Comparison of ENCODE assay signal across 8 cellular contexts in the genomic region with DNA sequence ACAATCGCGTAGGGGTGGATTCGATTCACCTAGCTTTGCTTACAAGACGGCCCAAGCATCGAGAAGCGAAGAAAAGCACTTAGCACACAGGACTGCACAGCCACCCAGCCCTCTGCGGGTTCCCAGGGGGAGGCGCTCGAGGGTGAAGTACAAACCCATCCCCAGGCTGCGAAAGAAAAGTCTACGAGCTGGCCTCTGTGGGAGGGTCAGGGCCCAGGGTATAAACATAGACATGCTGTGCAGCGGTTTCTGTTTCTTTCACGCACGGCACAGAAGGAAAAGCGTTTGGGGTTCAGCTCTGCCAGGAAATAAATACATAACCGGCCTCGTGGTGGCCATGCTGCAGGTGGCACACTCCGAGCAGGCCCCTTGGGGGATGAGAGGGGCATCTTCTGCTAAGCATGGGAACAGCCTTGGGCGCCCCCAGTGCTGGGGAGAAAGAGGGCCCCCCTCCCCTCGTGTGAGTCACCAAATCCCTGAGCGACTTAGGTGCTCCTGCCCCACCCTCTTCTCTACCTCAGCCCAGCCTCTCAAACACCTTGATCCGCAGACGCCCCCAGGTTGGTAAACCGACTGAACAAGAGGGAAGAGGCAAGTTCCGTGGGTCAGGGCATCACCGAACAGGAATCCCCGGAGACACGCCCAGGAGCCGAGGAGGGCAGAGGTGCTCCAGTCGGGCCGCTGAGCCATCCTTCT.
DNase-seq lines count a peak whose midpoint lies in the region; ATAC-seq and TF ChIP-seq lines count a peak whose summit lies in the region.

No MANE protein-coding gene starts in this region.

- no peaks in the 10 kb centered on the region for H3K9me3 ChIP-seq in CD8-positive, alpha-beta memory T cell (ENCODE audit: low read length)
- H3K9me3 ChIP-seq in Loucy (ENCODE audit: insufficient read depth, low read depth, low read length): no peaks in the 10 kb centered on the region

- H3K4me3 Mint-ChIP-seq in CD8-positive, alpha-beta memory T cell: peak overlapping the region; percentile 63 to 90 (median 81)
- no peak overlapping the region for H3K4me3 Mint-ChIP-seq in chondrocyte (ENCODE audit: unreplicated experiment)

- H3K27ac ChIP-seq in CD8-positive, alpha-beta memory T cell (ENCODE audit: low read depth, low read length): peak overlapping the region; percentile 11

- H3K27ac Mint-ChIP-seq in CD8-positive, alpha-beta memory T cell: peak overlapping the region; percentile 78 to 96 (median 88)
- no peak overlapping the region for H3K27ac Mint-ChIP-seq in chondrocyte (ENCODE audit: unreplicated experiment)

- peak overlapping the region; percentile 52 for H3K4me2 ChIP-seq in Loucy (ENCODE audit: low read depth, low read length, poor library complexity, severe bottlenecking)

- TF ChIP-seq CTCF in Loucy (conservative IDR thresholded peaks at IDR 0.05; ENCODE audit: low read length) (peak; percentile 44; the same call in 1 of the 2 replicates), chondrocyte (IDR thresholded peaks at IDR 0.05) (no peak)

- no peaks in the 10 kb centered on the region for H3F3A ChIP-seq in Loucy (ENCODE audit: low read depth)

- H2AFZ ChIP-seq in Loucy (ENCODE audit: low read length): no peak overlapping the region

- ATAC-seq in GM21515 (IDR thresholded peaks at IDR 0.05; ENCODE audit: unreplicated experiment): peak; percentile 97

- peak overlapping the region; percentile 1 for H3K9ac ChIP-seq in Loucy (ENCODE audit: low read depth, low read length, poor library complexity, severe bottlenecking)

- POLR2A ChIA-PET in CD8-positive, alpha-beta memory T cell (lab: Charles Lee): interaction anchor here (0.6 to 2.8 kb wide), 10 partner anchors 8 to 309 kb away, joined by 3 to 21 read pairs (median 4); partner anchors contain the start of gene C6orf62

- CTCF ChIA-PET in CD8-positive, alpha-beta memory T cell (lab: Charles Lee): interaction anchor here (0.7 to 6.8 kb wide), 36 partner anchors 10 to 361 kb away, joined by 3 to 78 read pairs (median 5); partner anchors contain the start of genes ACOT13 and TDP2

- DNase-seq in CD8-positive, alpha-beta memory T cell: peak; percentile 63 to 85 (median 67)
- peak; percentile 75 for DNase-seq in activated T-helper 1 cell treated with Interleukin-2 at 50 U/mL for 16 hours (ENCODE audit: low read depth)
- peak; percentile 62 for DNase-seq in stimulated activated CD4-positive, alpha-beta T cell treated with anti-CD3 and anti-CD28 coated beads, Interleukin-12 subunit alpha, Interleukin-12 subunit beta, amount 100 ng/mL, for 4 hours
- no peak for DNase-seq in chondrocyte (ENCODE audit: low spot score)
- no peak for DNase-seq in AG08396 (ENCODE audit: low spot score)
- DNase-seq in SIG-M5 (lab: John Stamatoyannopoulos, UW): no peak

- peaks cover 58 to 74% (median 61%) of the 10 kb centered on the region in 3 donors for H3K4me1 Mint-ChIP-seq in CD8-positive, alpha-beta memory T cell
- peaks cover 4% of the 10 kb centered on the region for H3K4me1 Mint-ChIP-seq in chondrocyte (ENCODE audit: low read depth)

- peak overlapping the region; percentile 44 for H3K4me3 ChIP-seq in CD8-positive, alpha-beta memory T cell (ENCODE audit: low read length)
- H3K4me3 ChIP-seq in Loucy (ENCODE audit: low read length, poor library complexity, severe bottlenecking): peak overlapping the region; percentile 32

- peaks cover 95% of the 10 kb centered on the region for H3K79me2 ChIP-seq in Loucy (ENCODE audit: insufficient read depth, low read length)

- H3K36me3 ChIP-seq in CD8-positive, alpha-beta memory T cell (ENCODE audit: insufficient read depth, low read length): no peaks in the 10 kb centered on the region
- peaks cover 33% of the 10 kb centered on the region; the same call in 1 of the 2 replicates for H3K36me3 ChIP-seq in Loucy (ENCODE audit: insufficient read depth, low read length)

- H3K9me2 ChIP-seq in Loucy (replicated peaks; ENCODE audit: low read depth, low read length): no peaks in the 10 kb centered on the region

- H4K20me1 ChIP-seq in Loucy (ENCODE audit: insufficient read depth, low read length, poor library complexity, severe bottlenecking): peaks cover 27% of the 10 kb centered on the region

- H3K4me1 ChIP-seq in CD8-positive, alpha-beta memory T cell (ENCODE audit: insufficient read depth, low read length): peaks cover 35% of the 10 kb centered on the region
- H3K4me1 ChIP-seq in Loucy (ENCODE audit: insufficient read depth, low read length, poor library complexity, severe bottlenecking): peaks cover 47% of the 10 kb centered on the region

- peaks cover 0 to 33% (median 9%) of the 10 kb centered on the region in 3 donors for H3K36me3 Mint-ChIP-seq in CD8-positive, alpha-beta memory T cell
- H3K36me3 Mint-ChIP-seq in chondrocyte (ENCODE audit: low read depth): no peaks in the 10 kb centered on the region

- H3K9me3 Mint-ChIP-seq in CD8-positive, alpha-beta memory T cell: no peaks in the 10 kb centered on the region
- no peaks in the 10 kb centered on the region for H3K9me3 Mint-ChIP-seq in chondrocyte (ENCODE audit: low read depth)

- no peaks in the 10 kb centered on the region for H3K27me3 Mint-ChIP-seq in CD8-positive, alpha-beta memory T cell
- H3K27me3 Mint-ChIP-seq in chondrocyte (ENCODE audit: low read depth): no peaks in the 10 kb centered on the region

- H3K27me3 ChIP-seq in CD8-positive, alpha-beta memory T cell (ENCODE audit: insufficient read depth, low read length, poor library complexity, severe bottlenecking): no peaks in the 10 kb centered on the region
- no peaks in the 10 kb centered on the region for H3K27me3 ChIP-seq in Loucy (ENCODE audit: insufficient read depth, low read length, poor library complexity, severe bottlenecking)

Comparison
In these comparisons a context has a peak if more than half of its experiments do, and no peak if none do; other contexts are left out.
1. DNase-seq: peak in CD8-positive, alpha-beta memory T cell (5 of 5), activated T-helper 1 cell treated with Interleukin-2 at 50 U/mL for 16 hours (single experiment) and stimulated activated CD4-positive, alpha-beta T cell treated with anti-CD3 and anti-CD28 coated beads, Interleukin-12 subunit alpha, Interleukin-12 subunit beta, amount 100 ng/mL, for 4 hours (single experiment); none in chondrocyte (single experiment), AG08396 (single experiment) and SIG-M5 (single experiment).